Comparison of ENCODE assay signal across 23 cellular contexts in the genomic region with DNA sequence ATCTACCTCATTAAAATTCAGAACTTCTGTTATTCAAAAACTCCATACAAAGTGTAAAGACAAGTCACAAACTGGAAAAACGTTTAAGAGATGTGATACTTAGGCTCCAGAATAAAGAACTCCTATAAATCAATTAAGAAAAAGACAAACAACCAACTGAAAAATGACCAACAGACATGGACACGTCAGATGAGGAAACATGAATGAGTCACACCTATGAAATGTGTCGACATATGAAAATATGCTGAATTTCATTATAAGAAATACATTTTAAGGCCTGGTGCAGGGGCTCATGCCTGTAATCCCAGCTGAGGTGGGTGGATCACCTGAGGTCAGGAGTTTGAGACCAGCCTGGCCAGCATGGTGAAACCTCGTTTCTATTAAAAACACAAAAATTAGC.
A peak's percentile ranks its signal among the peaks of the same experiment; 100 is the strongest.
DNase-seq lines count a peak whose midpoint lies in the region; ATAC-seq and TF ChIP-seq lines count a peak whose summit lies in the region.
"Had no signal": no experiment of that assay in that cellular context is flagged by ENCODE, and none has a peak within 500 bp of the region (broad histone marks: within the 10 kb centered on the region; RNA-seq: fewer than 3 reads in every experiment).

No MANE protein-coding gene starts in this region.

- peak; percentile 71 for DNase-seq in ELR (ENCODE audit: low read depth)
- DNase-seq in NB4 (ENCODE audit: low read depth), result peak; percentile 58
- DNase-seq in astrocyte of the spinal cord (ENCODE audit: low read depth, low spot score), result peak; percentile 7
- peak; percentile 13 for DNase-seq in fibroblast of villous mesenchyme (ENCODE audit: low read depth)
- no peak for DNase-seq in activated CD8-positive, alpha-beta T cell treated with anti-CD3 and anti-CD28 coated beads for 36 hours
- no peak for DNase-seq in GDM1 (lab: John Stamatoyannopoulos, UW)
- DNase-seq in effector CD8-positive, alpha-beta T cell (lab: John Stamatoyannopoulos, UW), result no peak
- no peak for DNase-seq in activated T-helper 1 cell treated with anti-CD3 and anti-CD28 coated beads, Interleukin-12 subunit alpha, Interleukin-12 subunit beta, Interleukin-2, Interleukin-4 antibody, amounts not matched to agents 30 ng/mL and 10 ng/mL and 1 ng/mL, durations not matched to agents 14 hours and 24 hours and 36 hours (ENCODE audit: low spot score)
- DNase-seq: activated CD4-positive, CD25-positive, alpha-beta regulatory T cell; activated CD8-positive, alpha-beta T cell treated with anti-CD3 and anti-CD28 coated beads, Interleukin-2, amount 10 ng/mL, durations not matched to agents 7 days and 5 days; activated T-cell treated with anti-CD3 and anti-CD28 coated beads, Interleukin-2, amount 50 U/mL, for 4 hours; CD4-positive, CD25-positive, alpha-beta regulatory T cell; cortex of kidney; DMS153; left ventricle myocardium inferior; NCI-H146; NCI-H2171 treated with DMSO at 0.1 percent for 48 hours; NCI-H748 treated with DMSO at 0.1 percent for 48 hours; SK-N-SH; stimulated activated CD4-positive, alpha-beta T cell treated with anti-CD3 and anti-CD28 coated beads, Interleukin-12 subunit alpha, Interleukin-12 subunit beta, amount 100 ng/mL, for 4 hours; stimulated activated CD8-positive, alpha-beta memory T cell treated with anti-CD3 and anti-CD28 coated beads, Interleukin-4, amount 100 ng/mL, for 48 hours had no signal

- in situ Hi-C loops in astrocyte of the spinal cord (cut with HindIII; ENCODE audit: low sequenced_read_pairs), result no loop called here

- no peak overlapping the region for H3K27ac Mint-ChIP-seq in activated CD8-positive, alpha-beta T cell treated with anti-CD3 and anti-CD28 coated beads for 36 hours
- no peak overlapping the region for H3K27ac Mint-ChIP-seq in activated T-helper 1 cell treated with anti-CD3 and anti-CD28 coated beads, Interleukin-12 subunit alpha, Interleukin-12 subunit beta, Interleukin-2, Interleukin-4 antibody, amounts not matched to agents 30 ng/mL and 10 ng/mL and 1 ng/mL, durations not matched to agents 14 hours and 24 hours and 36 hours
- H3K27ac Mint-ChIP-seq: activated CD8-positive, alpha-beta T cell treated with anti-CD3 and anti-CD28 coated beads, Interleukin-2, amount 10 ng/mL, durations not matched to agents 7 days and 5 days; activated naive CD4-positive, alpha-beta T cell treated with anti-CD3 and anti-CD28 coated beads, Interleukin-2, amount 50 U/mL, for 72 hours; CD4-positive, CD25-positive, alpha-beta regulatory T cell had no signal

- intact Hi-C loops in activated CD8-positive, alpha-beta T cell treated with anti-CD3 and anti-CD28 coated beads for 36 hours (cut with micrococcal nuclease), result no loop called here
- intact Hi-C loops in activated T-helper 1 cell treated with anti-CD3 and anti-CD28 coated beads, Interleukin-12 subunit alpha, Interleukin-12 subunit beta, Interleukin-2, Interleukin-4 antibody, amounts not matched to agents 30 ng/mL and 10 ng/mL and 1 ng/mL, durations not matched to agents 14 hours and 24 hours and 36 hours (cut with micrococcal nuclease), result no loop called here

- CTCF ChIA-PET in activated CD8-positive, alpha-beta T cell treated with anti-CD3 and anti-CD28 coated beads for 36 hours (lab: Charles Lee), result no interaction called here

- no peak overlapping the region for H3K4me3 ChIP-seq in NB4 (ENCODE audit: low read depth, low read length)
- no peak overlapping the region for H3K4me3 ChIP-seq in astrocyte of the spinal cord (ENCODE audit: low read depth, low read length)
- H3K4me3 ChIP-seq in fibroblast of villous mesenchyme (ENCODE audit: low read depth, low read length), result no peak overlapping the region
- H3K4me3 ChIP-seq: left ventricle myocardium inferior had no signal

- peaks cover 2% of the 10 kb centered on the region for H3K4me1 Mint-ChIP-seq in activated CD8-positive, alpha-beta T cell treated with anti-CD3 and anti-CD28 coated beads for 36 hours (ENCODE audit: low read depth)
- H3K4me1 Mint-ChIP-seq in activated T-helper 1 cell treated with anti-CD3 and anti-CD28 coated beads, Interleukin-12 subunit alpha, Interleukin-12 subunit beta, Interleukin-2, Interleukin-4 antibody, amounts not matched to agents 30 ng/mL and 10 ng/mL and 1 ng/mL, durations not matched to agents 14 hours and 24 hours and 36 hours (ENCODE audit: low read depth), result peaks cover 6% of the 10 kb centered on the region
- H3K4me1 Mint-ChIP-seq: brain; CD4-positive, CD25-positive, alpha-beta regulatory T cell had no signal

- POLR2A ChIA-PET in activated CD8-positive, alpha-beta T cell treated with anti-CD3 and anti-CD28 coated beads for 36 hours (lab: Charles Lee), result no interaction called here

- no peak for TF ChIP-seq POLR2A in NB4 (IDR thresholded peaks at IDR 0.05; ENCODE audit: extremely low read depth, insufficient read length)

- peaks cover 4% of the 10 kb centered on the region for H3K27me3 Mint-ChIP-seq in activated CD8-positive, alpha-beta T cell treated with anti-CD3 and anti-CD28 coated beads for 36 hours
- peaks cover 16% of the 10 kb centered on the region for H3K27me3 Mint-ChIP-seq in activated T-helper 1 cell treated with anti-CD3 and anti-CD28 coated beads, Interleukin-12 subunit alpha, Interleukin-12 subunit beta, Interleukin-2, Interleukin-4 antibody, amounts not matched to agents 30 ng/mL and 10 ng/mL and 1 ng/mL, durations not matched to agents 14 hours and 24 hours and 36 hours (ENCODE audit: insufficient read depth)

- H3K36me3 Mint-ChIP-seq in activated CD8-positive, alpha-beta T cell treated with anti-CD3 and anti-CD28 coated beads for 36 hours (ENCODE audit: low read depth), result no peaks in the 10 kb centered on the region
- H3K36me3 Mint-ChIP-seq in activated T-helper 1 cell treated with anti-CD3 and anti-CD28 coated beads, Interleukin-12 subunit alpha, Interleukin-12 subunit beta, Interleukin-2, Interleukin-4 antibody, amounts not matched to agents 30 ng/mL and 10 ng/mL and 1 ng/mL, durations not matched to agents 14 hours and 24 hours and 36 hours (ENCODE audit: low read depth), result no peaks in the 10 kb centered on the region
- H3K36me3 Mint-ChIP-seq: activated naive CD4-positive, alpha-beta T cell treated with anti-CD3 and anti-CD28 coated beads, Interleukin-2, amount 50 U/mL, for 72 hours; brain; CD4-positive, CD25-positive, alpha-beta regulatory T cell had no signal

- ATAC-seq in activated CD8-positive, alpha-beta T cell treated with anti-CD3 and anti-CD28 coated beads for 36 hours, result no peak
- ATAC-seq: activated CD8-positive, alpha-beta T cell treated with anti-CD3 and anti-CD28 coated beads, Interleukin-2, amount 10 ng/mL, durations not matched to agents 7 days and 5 days; activated naive CD4-positive, alpha-beta T cell treated with anti-CD3 and anti-CD28 coated beads, Interleukin-2, amount 50 U/mL, for 72 hours; activated T-cell treated with anti-CD3 and anti-CD28 coated beads, Interleukin-2, amount 50 U/mL, for 4 hours had no signal

- TF ChIP-seq CTCF in NB4 (IDR thresholded peaks at IDR 0.05; ENCODE audit: low read depth, low read length) (no peak), astrocyte of the spinal cord (IDR thresholded peaks at IDR 0.05; ENCODE audit: low read depth, low read length) (no peak), fibroblast of villous mesenchyme (IDR thresholded peaks at IDR 0.05; ENCODE audit: insufficient read depth, low read depth, low read length) (no peak)
- TF ChIP-seq CTCF in activated CD8-positive, alpha-beta T cell treated with anti-CD3 and anti-CD28 coated beads for 36 hours (IDR thresholded peaks at IDR 0.05), result no peak

- no peaks in the 10 kb centered on the region for H3K9me3 Mint-ChIP-seq in activated CD8-positive, alpha-beta T cell treated with anti-CD3 and anti-CD28 coated beads for 36 hours
- H3K9me3 Mint-ChIP-seq in activated T-helper 1 cell treated with anti-CD3 and anti-CD28 coated beads, Interleukin-12 subunit alpha, Interleukin-12 subunit beta, Interleukin-2, Interleukin-4 antibody, amounts not matched to agents 30 ng/mL and 10 ng/mL and 1 ng/mL, durations not matched to agents 14 hours and 24 hours and 36 hours, result no peaks in the 10 kb centered on the region
- H3K9me3 Mint-ChIP-seq: activated naive CD4-positive, alpha-beta T cell treated with anti-CD3 and anti-CD28 coated beads, Interleukin-2, amount 50 U/mL, for 72 hours; activated T-cell treated with anti-CD3 and anti-CD28 coated beads, Interleukin-2, amount 50 U/mL, for 4 hours; brain; CD4-positive, CD25-positive, alpha-beta regulatory T cell had no signal

- H3K4me3 Mint-ChIP-seq in activated CD8-positive, alpha-beta T cell treated with anti-CD3 and anti-CD28 coated beads for 36 hours, result no peak overlapping the region
- no peak overlapping the region for H3K4me3 Mint-ChIP-seq in activated T-helper 1 cell treated with anti-CD3 and anti-CD28 coated beads, Interleukin-12 subunit alpha, Interleukin-12 subunit beta, Interleukin-2, Interleukin-4 antibody, amounts not matched to agents 30 ng/mL and 10 ng/mL and 1 ng/mL, durations not matched to agents 14 hours and 24 hours and 36 hours
- H3K4me3 Mint-ChIP-seq: activated CD8-positive, alpha-beta T cell treated with anti-CD3 and anti-CD28 coated beads, Interleukin-2, amount 10 ng/mL, durations not matched to agents 7 days and 5 days; activated T-cell treated with anti-CD3 and anti-CD28 coated beads, Interleukin-2, amount 50 U/mL, for 4 hours; brain; CD4-positive, CD25-positive, alpha-beta regulatory T cell had no signal

Comparison
In these comparisons a context has a peak if more than half of its experiments do, and no peak if none do; other contexts are left out.
1. DNase-seq: peak in ELR (single experiment), NB4 (single experiment), astrocyte of the spinal cord (single experiment) and fibroblast of villous mesenchyme (single experiment); none in activated CD8-positive, alpha-beta T cell treated with anti-CD3 and anti-CD28 coated beads for 36 hours (single experiment), GDM1 (single experiment), effector CD8-positive, alpha-beta T cell (single experiment) and activated T-helper 1 cell treated with anti-CD3 and anti-CD28 coated beads, Interleukin-12 subunit alpha, Interleukin-12 subunit beta, Interleukin-2, Interleukin-4 antibody, amounts not matched to agents 30 ng/mL and 10 ng/mL and 1 ng/mL, durations not matched to agents 14 hours and 24 hours and 36 hours (single experiment).